In genomic region chr20:44973053-44973452, GRCh38 we compare ENCODE assay signal across 12 cellular contexts. TPM values are rescaled to one million over a fixed set of nuclear protein-coding genes. Genes with fewer than 3 reads are reported as not detected.
DNase-seq lines count a peak whose midpoint lies in the region; ATAC-seq and TF ChIP-seq lines count a peak whose summit lies in the region.
"Had no signal": no experiment of that assay in that cellular context is flagged by ENCODE, and none has a peak within 500 bp of the region (broad histone marks: within the 10 kb centered on the region; RNA-seq: fewer than 3 reads in every experiment).

No MANE protein-coding gene starts in this region.

- H3K4me3 Mint-ChIP-seq in activated naive CD4-positive, alpha-beta T cell treated with anti-CD3 and anti-CD28 coated beads, Interleukin-2, amount 10 ng/mL, durations not matched to agents 7 days and 5 days = peak overlapping the region; percentile 48
- H3K4me3 Mint-ChIP-seq in Caco-2 (ENCODE audit: unreplicated experiment) = no peak overlapping the region

- no peak for DNase-seq in activated naive CD4-positive, alpha-beta T cell treated with anti-CD3 and anti-CD28 coated beads, Interleukin-2, amount 10 ng/mL, durations not matched to agents 7 days and 5 days
- no peak for DNase-seq in activated naive CD4-positive, alpha-beta T cell (lab: John Stamatoyannopoulos, UW)
- DNase-seq in RWPE2 (ENCODE audit: low spot score) = no peak
- peak; percentile 35 for DNase-seq in epithelial cell of esophagus (ENCODE audit: low read depth)
- no peak for DNase-seq in transverse colon
- DNase-seq in Caco-2 = no peak
- no peak for DNase-seq in activated gamma-delta T cell (lab: John Stamatoyannopoulos, UW)
- DNase-seq: BE2C; brain microvascular endothelial cell; NCI-H1930; NK-92 treated with Interleukin-12 subunit alpha and Interleukin-12 subunit beta, amount 100 ng/mL, for 24 hours had no signal

- TF ChIP-seq CTCF in RWPE2 (IDR thresholded peaks at IDR 0.05; ENCODE audit: poor library complexity, severe bottlenecking) (no peak), epithelial cell of esophagus (IDR thresholded peaks at IDR 0.05; ENCODE audit: insufficient read depth, low read depth, low read length, missing control alignments) (no peak), transverse colon (IDR thresholded peaks at IDR 0.05) (no peak), Caco-2 (IDR thresholded peaks at IDR 0.05; ENCODE audit: insufficient read depth in 1 of 2, low read depth in 1 of 2, low read length in 1 of 2, severe bottlenecking in 1 of 2, unreplicated experiment in 1 of 2) (no peak)

- H3K27me3 ChIP-seq in RWPE2 (ENCODE audit: insufficient read depth, poor library complexity, severe bottlenecking) (no peaks in the 10 kb centered on the region), transverse colon (no peaks in the 10 kb centered on the region), Caco-2 (replicated peaks; ENCODE audit: control insufficient read depth, insufficient read depth, low read length) (no peaks in the 10 kb centered on the region)
- H3K27me3 ChIP-seq: BE2C, brain microvascular endothelial cell had no signal

- intact Hi-C loops in transverse colon (cut with DNase I; ENCODE audit: low total_unique reads) (no loop called here), Caco-2 (cut with micrococcal nuclease; ENCODE audit: unreplicated experiment) (no loop called here)

- H3K27ac Mint-ChIP-seq in activated naive CD4-positive, alpha-beta T cell treated with anti-CD3 and anti-CD28 coated beads, Interleukin-2, amount 10 ng/mL, durations not matched to agents 7 days and 5 days = peak overlapping the region; percentile 58
- no peak overlapping the region for H3K27ac Mint-ChIP-seq in Caco-2 (ENCODE audit: unreplicated experiment)

- no TSS peak for BruUV-seq in Caco-2 (replicated peaks; lab: Mats Ljungman, UMichigan)

- H3K4me3 ChIP-seq in RWPE2 (ENCODE audit: severe bottlenecking) = no peak overlapping the region
- H3K4me3 ChIP-seq in epithelial cell of esophagus (ENCODE audit: low read length) = no peak overlapping the region
- H3K4me3 ChIP-seq in transverse colon = no peak overlapping the region
- no peak overlapping the region for H3K4me3 ChIP-seq in Caco-2 (ENCODE audit: low read depth, low read length)

- CTCF ChIA-PET in activated naive CD4-positive, alpha-beta T cell treated with anti-CD3 and anti-CD28 coated beads, Interleukin-2, amount 10 ng/mL, durations not matched to agents 7 days and 5 days (lab: Charles Lee) = no interaction called here
- CTCF ChIA-PET in Caco-2 (lab: Charles Lee) = no interaction called here

- H3K9me3 ChIP-seq in RWPE2 (ENCODE audit: severe bottlenecking) (no peaks in the 10 kb centered on the region), transverse colon (no peaks in the 10 kb centered on the region), Caco-2 (no peaks in the 10 kb centered on the region)
- H3K9me3 ChIP-seq: BE2C had no signal

- no peaks in the 10 kb centered on the region for H3K27me3 Mint-ChIP-seq in activated naive CD4-positive, alpha-beta T cell treated with anti-CD3 and anti-CD28 coated beads, Interleukin-2, amount 10 ng/mL, durations not matched to agents 7 days and 5 days
- no peaks in the 10 kb centered on the region for H3K27me3 Mint-ChIP-seq in Caco-2 (ENCODE audit: insufficient read depth, unreplicated experiment)

- ATAC-seq in RWPE2 (ENCODE audit: low read depth) (peak; percentile 60), HG03442 (IDR thresholded peaks at IDR 0.05; ENCODE audit: unreplicated experiment) (no peak)

- WGBS in transverse colon (ENCODE audit: low coverage in 1 of 2), 2 donors = 52 to 68% methylated on average over 2 of the region's 2 CpGs

- TF ChIP-seq EP300 in transverse colon (IDR thresholded peaks at IDR 0.05; ENCODE audit: low read depth) = no peak

- in situ Hi-C loops in transverse colon (cut with MboI; ENCODE audit: low pct_ligation_motif_present in 1 of 4, low pct_unique_long_range_greater_than_20kb in 1 of 4, low sequenced_read_pairs in 3 of 4) = no loop called here

- H3K36me3 ChIP-seq in RWPE2 (ENCODE audit: low read depth) = peaks cover 74% of the 10 kb centered on the region
- H3K36me3 ChIP-seq in transverse colon = peaks cover 0 to 25% (median 12%) of the 10 kb centered on the region in 4 donors
- H3K36me3 ChIP-seq in Caco-2 (ENCODE audit: control insufficient read depth, insufficient read depth, low read length) = 0 out of 2 replicates have a peak, but pooled peaks cover 4% of the 10 kb centered on the region

- no peak for TF ChIP-seq POLR2A in transverse colon (IDR thresholded peaks at IDR 0.05)

- no peaks in the 10 kb centered on the region for H3K9me3 Mint-ChIP-seq in activated naive CD4-positive, alpha-beta T cell treated with anti-CD3 and anti-CD28 coated beads, Interleukin-2, amount 10 ng/mL, durations not matched to agents 7 days and 5 days
- no peaks in the 10 kb centered on the region for H3K9me3 Mint-ChIP-seq in Caco-2 (ENCODE audit: unreplicated experiment)

- H3K4me1 Mint-ChIP-seq in activated naive CD4-positive, alpha-beta T cell treated with anti-CD3 and anti-CD28 coated beads, Interleukin-2, amount 10 ng/mL, durations not matched to agents 7 days and 5 days = peaks cover 88% of the 10 kb centered on the region
- peaks cover 22% of the 10 kb centered on the region for H3K4me1 Mint-ChIP-seq in Caco-2 (ENCODE audit: low read depth, unreplicated experiment)

- POLR2A ChIA-PET in Caco-2 (lab: Charles Lee) = no interaction called here

- peaks cover 71% of the 10 kb centered on the region for H3K36me3 Mint-ChIP-seq in activated naive CD4-positive, alpha-beta T cell treated with anti-CD3 and anti-CD28 coated beads, Interleukin-2, amount 10 ng/mL, durations not matched to agents 7 days and 5 days
- H3K36me3 Mint-ChIP-seq in Caco-2 (ENCODE audit: insufficient read depth, unreplicated experiment) = peaks cover 33% of the 10 kb centered on the region

- H3K4me1 ChIP-seq in RWPE2 (ENCODE audit: insufficient read depth, poor library complexity, severe bottlenecking) = peaks cover 39% of the 10 kb centered on the region
- H3K4me1 ChIP-seq in transverse colon = peaks cover 0 to 42% (median 7%) of the 10 kb centered on the region in 4 donors
- peaks cover 8% of the 10 kb centered on the region; the same call in 1 of the 2 replicates for H3K4me1 ChIP-seq in Caco-2

- H3K27ac ChIP-seq in RWPE2 (ENCODE audit: poor library complexity, severe bottlenecking) (peak overlapping the region; percentile 58), transverse colon (peak overlapping the region in 3 of 4 donors; percentile 1 to 54 (median 4))
- H3K27ac ChIP-seq: brain microvascular endothelial cell had no signal

RNA-seq across cellular contexts. Expression of gene STK4, which starts 6.7 kb away (rescaled TPM):
- total RNA-seq in transverse colon = 10 to 100 TPM; 30.3 to 78.1 (median 38.3) TPM
- total RNA-seq in Caco-2 (2022) = 68.3 and 74.7 TPM in 2 replicates

RNA-seq across cellular contexts. Expression of gene TOMM34, which starts 12.9 kb away (rescaled TPM):
- 10 to 100 TPM in 2 of 4 donors, 1 to 10 TPM in 2; 1.2 to 14.8 (median 9.4) TPM for total RNA-seq in transverse colon
- 131 and 139 TPM in 2 replicates for total RNA-seq in Caco-2 (2022)
